Comparison of ENCODE assay signal across 8 cellular contexts in the genomic region with DNA sequence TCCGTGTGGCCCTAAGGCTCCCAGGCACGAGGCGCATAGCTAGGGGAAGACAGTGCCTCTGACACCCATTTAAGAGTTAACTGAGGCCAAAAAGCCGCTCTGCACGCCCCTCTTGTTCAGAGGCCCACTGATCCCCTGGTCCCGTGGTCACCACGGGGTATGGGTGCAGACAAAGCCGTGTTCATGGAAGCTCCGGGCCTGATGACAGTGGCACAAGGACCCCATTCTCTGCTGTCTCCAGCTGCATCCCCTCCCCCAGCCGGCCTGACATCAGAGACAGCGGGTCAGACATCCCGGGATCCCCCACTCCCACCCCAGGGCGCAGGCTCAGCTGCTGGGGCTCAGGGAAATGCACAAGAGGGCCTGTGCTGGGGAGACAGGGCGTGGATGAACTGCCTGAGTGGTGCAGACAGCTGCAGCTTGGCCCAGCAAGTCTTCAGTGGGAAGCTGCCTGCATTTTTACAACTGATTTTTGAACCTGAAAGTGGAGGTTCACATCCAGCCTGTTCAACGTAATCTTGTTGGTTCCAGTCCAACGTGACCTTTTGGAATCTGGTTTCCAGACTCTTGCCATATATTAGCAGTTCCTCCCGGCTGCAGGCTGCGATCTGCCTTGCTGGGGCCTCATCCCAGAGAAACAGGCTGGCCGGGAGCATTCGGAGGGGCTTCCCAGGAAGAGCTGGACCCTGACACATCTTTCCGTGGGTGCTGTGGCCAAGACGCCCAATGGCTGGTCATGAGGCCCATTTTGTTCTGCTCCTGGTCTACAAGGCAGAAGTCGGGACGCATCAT. TPM values are rescaled to one million over a fixed set of nuclear protein-coding genes. Genes with fewer than 3 reads are reported as not detected.
DNase-seq lines count a peak whose midpoint lies in the region; TF ChIP-seq lines count a peak whose summit lies in the region.

No MANE protein-coding gene starts in this region.

- TF ChIP-seq EP300 in suprapubic skin (IDR thresholded peaks at IDR 0.05): no peak

- no peak for TF ChIP-seq CTCF in suprapubic skin (IDR thresholded peaks at IDR 0.05)
- no peak for TF ChIP-seq CTCF in endothelial cell (IDR thresholded peaks at IDR 0.05; ENCODE audit: unreplicated experiment)

- H3K9me3 Mint-ChIP-seq in activated CD4-positive, alpha-beta memory T cell treated with anti-CD3 and anti-CD28 coated beads for 36 hours: no peaks in the 10 kb centered on the region
- no peaks in the 10 kb centered on the region for H3K9me3 Mint-ChIP-seq in activated CD4-positive, alpha-beta memory T cell treated with anti-CD3 and anti-CD28 coated beads, Interleukin-2, amount 10 ng/mL, durations not matched to agents 7 days and 5 days
- no peaks in the 10 kb centered on the region for H3K9me3 Mint-ChIP-seq in endothelial cell (ENCODE audit: unreplicated experiment)

- H3K4me1 ChIP-seq in muscle layer of duodenum (ENCODE audit: control insufficient read depth in 1 of 2, insufficient read depth in 2 of 2, low read length in 2 of 2) (peaks cover 14 to 38% of the 10 kb centered on the region in 2 donors), suprapubic skin (peaks cover 48% of the 10 kb centered on the region)

- no peak for DNase-seq in activated CD4-positive, alpha-beta memory T cell treated with anti-CD3 and anti-CD28 coated beads for 36 hours
- DNase-seq in activated CD4-positive, alpha-beta memory T cell treated with anti-CD3 and anti-CD28 coated beads, Interleukin-2, amount 10 ng/mL, durations not matched to agents 7 days and 5 days: no peak
- DNase-seq in epidermal melanocyte (ENCODE audit: insufficient read length, low spot score) (peak; percentile 87), suprapubic skin (ENCODE audit: low spot score in 2 of 2) (no peak), HPDE6-E6E7 (ENCODE audit: extremely low spot score) (no peak), endothelial cell (ENCODE audit: low spot score) (no peak), HT-29 (ENCODE audit: low spot score) (no peak)

- H3K9me3 ChIP-seq in muscle layer of duodenum (ENCODE audit: control insufficient read depth in 1 of 2, low read length in 2 of 2) (no peaks in the 10 kb centered on the region), suprapubic skin (no peaks in the 10 kb centered on the region)

- intact Hi-C loops in activated CD4-positive, alpha-beta memory T cell treated with anti-CD3 and anti-CD28 coated beads for 36 hours (cut with micrococcal nuclease): no loop called here

- H3K36me3 ChIP-seq in muscle layer of duodenum (ENCODE audit: control insufficient read depth in 1 of 2, insufficient read depth in 2 of 2, low read length in 2 of 2) (no peaks in the 10 kb centered on the region), suprapubic skin (no peaks in the 10 kb centered on the region)

- peaks cover 37% of the 10 kb centered on the region for H3K27me3 Mint-ChIP-seq in activated CD4-positive, alpha-beta memory T cell treated with anti-CD3 and anti-CD28 coated beads for 36 hours
- peaks cover 35% of the 10 kb centered on the region for H3K27me3 Mint-ChIP-seq in activated CD4-positive, alpha-beta memory T cell treated with anti-CD3 and anti-CD28 coated beads, Interleukin-2, amount 10 ng/mL, durations not matched to agents 7 days and 5 days
- peaks cover 22% of the 10 kb centered on the region for H3K27me3 Mint-ChIP-seq in endothelial cell (ENCODE audit: unreplicated experiment)

- H3K4me3 ChIP-seq in muscle layer of duodenum (ENCODE audit: low read depth in 1 of 2, low read length in 2 of 2) (no peak overlapping the region), suprapubic skin (no peak overlapping the region)

- H3K36me3 Mint-ChIP-seq in activated CD4-positive, alpha-beta memory T cell treated with anti-CD3 and anti-CD28 coated beads for 36 hours: no peaks in the 10 kb centered on the region
- no peaks in the 10 kb centered on the region for H3K36me3 Mint-ChIP-seq in activated CD4-positive, alpha-beta memory T cell treated with anti-CD3 and anti-CD28 coated beads, Interleukin-2, amount 10 ng/mL, durations not matched to agents 7 days and 5 days (ENCODE audit: low read depth)
- peaks cover 5% of the 10 kb centered on the region for H3K36me3 Mint-ChIP-seq in endothelial cell (ENCODE audit: low read depth, unreplicated experiment)

- WGBS in suprapubic skin: 82% methylated on average over 18 of the region's 24 CpGs

- peak overlapping the region; percentile 12 for H3K4me3 Mint-ChIP-seq in activated CD4-positive, alpha-beta memory T cell treated with anti-CD3 and anti-CD28 coated beads for 36 hours
- H3K4me3 Mint-ChIP-seq in activated CD4-positive, alpha-beta memory T cell treated with anti-CD3 and anti-CD28 coated beads, Interleukin-2, amount 10 ng/mL, durations not matched to agents 7 days and 5 days: no peak overlapping the region
- H3K4me3 Mint-ChIP-seq in endothelial cell (ENCODE audit: unreplicated experiment): no peak overlapping the region

- no peak for TF ChIP-seq POLR2A in suprapubic skin (IDR thresholded peaks at IDR 0.05)

- H3K27ac Mint-ChIP-seq in activated CD4-positive, alpha-beta memory T cell treated with anti-CD3 and anti-CD28 coated beads for 36 hours: no peak overlapping the region
- H3K27ac Mint-ChIP-seq in activated CD4-positive, alpha-beta memory T cell treated with anti-CD3 and anti-CD28 coated beads, Interleukin-2, amount 10 ng/mL, durations not matched to agents 7 days and 5 days: no peak overlapping the region
- no peak overlapping the region for H3K27ac Mint-ChIP-seq in endothelial cell (ENCODE audit: unreplicated experiment)

- H3K4me1 Mint-ChIP-seq in activated CD4-positive, alpha-beta memory T cell treated with anti-CD3 and anti-CD28 coated beads for 36 hours (ENCODE audit: low read depth): peaks cover 3% of the 10 kb centered on the region
- no peaks in the 10 kb centered on the region for H3K4me1 Mint-ChIP-seq in activated CD4-positive, alpha-beta memory T cell treated with anti-CD3 and anti-CD28 coated beads, Interleukin-2, amount 10 ng/mL, durations not matched to agents 7 days and 5 days
- H3K4me1 Mint-ChIP-seq in endothelial cell (ENCODE audit: unreplicated experiment): peaks cover 14% of the 10 kb centered on the region

- CTCF ChIA-PET in activated CD4-positive, alpha-beta memory T cell treated with anti-CD3 and anti-CD28 coated beads for 36 hours (lab: Charles Lee): interaction anchor here (1.4 kb wide), 1 partner anchor 20 kb away, joined by 4 read pairs; no protein-coding TSS in a partner anchor
- CTCF ChIA-PET in activated CD4-positive, alpha-beta memory T cell treated with anti-CD3 and anti-CD28 coated beads, Interleukin-2, amount 10 ng/mL, durations not matched to agents 7 days and 5 days (lab: Charles Lee): interaction anchor here (1.8 kb wide), 1 partner anchor 61 kb away, joined by 4 read pairs; no protein-coding TSS in a partner anchor

- POLR2A ChIA-PET in activated CD4-positive, alpha-beta memory T cell treated with anti-CD3 and anti-CD28 coated beads for 36 hours (lab: Charles Lee): no interaction called here
- POLR2A ChIA-PET in activated CD4-positive, alpha-beta memory T cell treated with anti-CD3 and anti-CD28 coated beads, Interleukin-2, amount 10 ng/mL, durations not matched to agents 7 days and 5 days (lab: Charles Lee): no interaction called here

- no peaks in the 10 kb centered on the region for H3K27me3 ChIP-seq in muscle layer of duodenum (ENCODE audit: low read depth, low read length)
- H3K27me3 ChIP-seq in suprapubic skin: no peaks in the 10 kb centered on the region

- H3K27ac ChIP-seq in muscle layer of duodenum (ENCODE audit: low read length): peak overlapping the region; percentile 51
- peak overlapping the region; percentile 92 for H3K27ac ChIP-seq in suprapubic skin

RNA-seq across cellular contexts. Expression of a gene that starts 9.7 kb away (rescaled TPM):
- total RNA-seq in activated CD4-positive, alpha-beta memory T cell treated with anti-CD3 and anti-CD28 coated beads for 36 hours: under 1 TPM in 1 of 2 experiments, not detected in 1; 0.10 TPM
- under 1 TPM; 0.15 to 0.18 TPM for total RNA-seq in activated CD4-positive, alpha-beta memory T cell treated with anti-CD3 and anti-CD28 coated beads, Interleukin-2, amount 10 ng/mL, durations not matched to agents 7 days and 5 days
- total RNA-seq in suprapubic skin: 10 to 100 TPM in 2 of 4 donors, 1 to 10 TPM in 2; 4.5 to 19.3 (median 12.2) TPM
- 10.7 TPM for total RNA-seq in endothelial cell (ENCODE audit: unreplicated experiment)
- total RNA-seq in HT-29 (2014; rRNA removed; shearing (Covaris generic)): 10.4 and 11.6 TPM in 2 replicates
